ENCODE assay signal across 16 cellular contexts in genomic region chr2:195037072-195037471, GRCh38.
"Had no signal": no experiment of that assay in that cellular context is flagged by ENCODE, and none has a peak within 500 bp of the region (broad histone marks: within the 10 kb centered on the region; RNA-seq: fewer than 3 reads in every experiment).

No MANE protein-coding gene starts in this region.

- H3K36me3 ChIP-seq: heart right ventricle, right atrium auricular region, sigmoid colon, stomach, upper lobe of left lung, vagina had no signal

- H3K4me3 ChIP-seq: heart right ventricle, right atrium auricular region, sigmoid colon, skin epidermis, stomach, upper lobe of left lung, vagina had no signal

- DNase-seq: cerebellar nuclear complex; dermis blood vessel endothelial cell; erythroblast; foreskin melanocyte; heart right ventricle; naive thymus-derived CD8-positive, alpha-beta T cell; posterior cingulate gyrus; sigmoid colon; stimulated activated CD4-positive, alpha-beta T cell treated with anti-CD3 and anti-CD28 coated beads, Interleukin-12 subunit alpha, Interleukin-12 subunit beta, amount 100 ng/mL, for 4 hours; stimulated activated naive CD4-positive, alpha-beta T cell; stomach; substantia nigra; upper lobe of left lung had no signal

- H3K27me3 Mint-ChIP-seq: naive thymus-derived CD8-positive, alpha-beta T cell had no signal

- H3K4me1 Mint-ChIP-seq: naive thymus-derived CD8-positive, alpha-beta T cell had no signal

- ATAC-seq: heart right ventricle; naive thymus-derived CD8-positive, alpha-beta T cell had no signal

- H3K27ac ChIP-seq: heart right ventricle, right atrium auricular region, sigmoid colon, skin epidermis, stomach, vagina had no signal

- H3K36me3 Mint-ChIP-seq: naive thymus-derived CD8-positive, alpha-beta T cell had no signal

- H3K4me3 Mint-ChIP-seq: naive thymus-derived CD8-positive, alpha-beta T cell had no signal

- H3K27me3 ChIP-seq: heart right ventricle, right atrium auricular region, sigmoid colon, stomach, upper lobe of left lung, vagina had no signal

- H3K4me1 ChIP-seq: heart right ventricle, right atrium auricular region, sigmoid colon, stomach, upper lobe of left lung, vagina had no signal

- H3K9me3 ChIP-seq: heart right ventricle, right atrium auricular region, sigmoid colon, stomach, upper lobe of left lung, vagina had no signal

- H3K9me3 Mint-ChIP-seq: naive thymus-derived CD8-positive, alpha-beta T cell had no signal

- H3K27ac Mint-ChIP-seq: naive thymus-derived CD8-positive, alpha-beta T cell had no signal
